8 cellular contexts compared by ENCODE assay signal in genomic region chr11:693415-693831, GRCh38. TPM values are rescaled to one million over a fixed set of nuclear protein-coding genes. Genes with fewer than 3 reads are reported as not detected.
DNase-seq lines count a peak whose midpoint lies in the region; ATAC-seq, FAIRE-seq and TF ChIP-seq lines count a peak whose summit lies in the region.

No MANE protein-coding gene starts in this region.

- TF ChIP-seq CTCF in A549 (IDR thresholded peaks at IDR 0.05) (no peak), GM12864 (IDR thresholded peaks at IDR 0.05; ENCODE audit: low read depth, low read length, missing control alignments) (no peak), kidney (IDR thresholded peaks at IDR 0.05; ENCODE audit: borderline replicate concordance, extremely low read depth, insufficient read depth) (no peak)

- H3K4me2 ChIP-seq in A549 = peak overlapping the region; percentile 93

- 77% methylated on average over 13 of the region's 13 CpGs for WGBS in A549 (ENCODE audit: missing lambda C conversion rate)

- CTCF ChIA-PET in A549 (lab: Yijun Ruan, JAX) = interaction anchor here (0.9 to 26.0 kb wide), 3 partner anchors 10 to 31 kb away, joined by 3 to 599 read pairs (median 44); partner anchors contain the start of gene EPS8L2

- H3K9ac ChIP-seq in kidney (ENCODE audit: low read length in 2 of 2) = peak overlapping the region; percentile 1 to 41

- DNase-seq in A549 (ENCODE audit: low read depth in 1 of 2, low spot score in 1 of 2) (no peak), GM12864 (ENCODE audit: low read depth) (no peak), kidney (no peak), NCI-H526 treated with DMSO at 0.1 percent for 48 hours (lab: John Stamatoyannopoulos, UW) (no peak), H54 (ENCODE audit: insufficient read length, low spot score) (no peak)
- DNase-seq in activated T-cell treated with anti-CD3 and anti-CD28 coated beads, Interleukin-2, amount 50 U/mL, for 4 hours = no peak

- no peak for TF ChIP-seq RAD21 in A549 (conservative IDR thresholded peaks at IDR 0.05 in 1 of 2, IDR thresholded peaks at IDR 0.05 in 1 of 2)

- H3K4me3 Mint-ChIP-seq in activated T-cell treated with anti-CD3 and anti-CD28 coated beads, Interleukin-2, amount 50 U/mL, for 4 hours = peak overlapping the region; percentile 81

- H3K27ac ChIP-seq in A549 = peak overlapping the region in 1 of 2 experiments; percentile 95; a peak in 3 of 6 replicates
- H3K27ac ChIP-seq in kidney (ENCODE audit: low read depth in 2 of 2, low read length in 2 of 2) = no peak overlapping the region

- no peaks in the 10 kb centered on the region for H3K27me3 Mint-ChIP-seq in activated T-cell treated with anti-CD3 and anti-CD28 coated beads, Interleukin-2, amount 50 U/mL, for 4 hours (ENCODE audit: low read depth)

- FAIRE-seq in A549 (lab: Jason Lieb, UNC) = no peak
- no peak for FAIRE-seq in kidney (lab: Jason Lieb, UNC)
- FAIRE-seq in H54 (lab: Jason Lieb, UNC) = no peak

- ATAC-seq in A549 (no peak), HG03439 (IDR thresholded peaks at IDR 0.05; ENCODE audit: unreplicated experiment) (no peak)
- no peak for ATAC-seq in activated T-cell treated with anti-CD3 and anti-CD28 coated beads, Interleukin-2, amount 50 U/mL, for 4 hours
- no peak for ATAC-seq in activated CD4-positive, CD25-positive, alpha-beta regulatory T cell treated with anti-CD3 and anti-CD28 coated beads, Interleukin-2, amount 50 U/mL, for 24 hours

- POLR2A ChIA-PET in A549 (lab: Yijun Ruan, JAX) = no interaction called here

- peaks cover 2 to 5% of the 10 kb centered on the region in 2 donors for H3K36me3 ChIP-seq in kidney (ENCODE audit: control insufficient read depth in 1 of 2, insufficient read depth in 2 of 2, low read length in 2 of 2)

- H3K4me1 Mint-ChIP-seq in activated T-cell treated with anti-CD3 and anti-CD28 coated beads, Interleukin-2, amount 50 U/mL, for 4 hours (ENCODE audit: low read depth) = peaks cover 54% of the 10 kb centered on the region

- TF ChIP-seq POLR2A in A549 (IDR thresholded peaks at IDR 0.05; ENCODE audit: low read length) = no peak
- no peak for TF ChIP-seq POLR2A in H54 (IDR thresholded peaks at IDR 0.05; ENCODE audit: low read depth, low read length)

- H3K9me3 Mint-ChIP-seq in activated T-cell treated with anti-CD3 and anti-CD28 coated beads, Interleukin-2, amount 50 U/mL, for 4 hours = no peaks in the 10 kb centered on the region

- intact Hi-C loops in kidney (cut with DNase I) = no loop called here

- peaks cover under 1% of the 10 kb centered on the region for H3K36me3 Mint-ChIP-seq in activated T-cell treated with anti-CD3 and anti-CD28 coated beads, Interleukin-2, amount 50 U/mL, for 4 hours (ENCODE audit: insufficient read depth)

- H3K4me1 ChIP-seq in A549 = peaks cover 50% of the 10 kb centered on the region
- H3K4me1 ChIP-seq in kidney (ENCODE audit: control insufficient read depth in 1 of 2, insufficient read depth in 1 of 2, low read depth in 1 of 2, low read length in 2 of 2) = peaks cover 6 to 17% of the 10 kb centered on the region in 2 donors

- H3K4me3 ChIP-seq in A549 (peak overlapping the region; percentile 81; the same call in 2 of the 3 replicates), GM12864 (ENCODE audit: low read depth, low read length) (peak overlapping the region; percentile 61), kidney (ENCODE audit: low read length in 2 of 2) (peak overlapping the region in 1 of 2 donors; percentile 35)

- no peaks in the 10 kb centered on the region for H3K9me3 ChIP-seq in A549
- no peaks in the 10 kb centered on the region for H3K9me3 ChIP-seq in kidney (ENCODE audit: control insufficient read depth in 1 of 2, low read length in 2 of 2)

- TF ChIP-seq EP300 in A549 (IDR thresholded peaks at IDR 0.05) = no peak

TF ChIP-seq in A549, 52 proteins besides CTCF, POLR2A, EP300 and RAD21 (continues in another document):
- TF ChIP-seq SMC3 (IDR thresholded peaks at IDR 0.05) (no peak), MYC (IDR thresholded peaks at IDR 0.05; ENCODE audit: borderline replicate concordance, low read length) (no peak), PHF8 (IDR thresholded peaks at IDR 0.05; ENCODE audit: borderline replicate concordance, low read depth) (no peak), CBX8 (IDR thresholded peaks at IDR 0.05) (no peak), KDM5A (IDR thresholded peaks at IDR 0.05) (no peak), PBX3 (IDR thresholded peaks at IDR 0.05) (no peak), HOXA7 (CRISPR knock-in tag; IDR thresholded peaks at IDR 0.05) (no peak), SREBF2 (IDR thresholded peaks at IDR 0.05) (no peak), ZNF302 (CRISPR knock-in tag; IDR thresholded peaks at IDR 0.05) (no peak), FOXS1 (CRISPR knock-in tag; IDR thresholded peaks at IDR 0.05) (no peak), CEBPB (IDR thresholded peaks at IDR 0.05) (no peak)
- TF ChIP-seq, protein P1, sequence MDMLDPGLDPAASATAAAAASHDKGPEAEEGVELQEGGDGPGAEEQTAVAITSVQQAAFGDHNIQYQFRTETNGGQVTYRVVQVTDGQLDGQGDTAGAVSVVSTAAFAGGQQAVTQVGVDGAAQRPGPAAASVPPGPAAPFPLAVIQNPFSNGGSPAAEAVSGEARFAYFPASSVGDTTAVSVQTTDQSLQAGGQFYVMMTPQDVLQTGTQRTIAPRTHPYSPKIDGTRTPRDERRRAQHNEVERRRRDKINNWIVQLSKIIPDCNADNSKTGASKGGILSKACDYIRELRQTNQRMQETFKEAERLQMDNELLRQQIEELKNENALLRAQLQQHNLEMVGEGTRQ (IDR thresholded peaks at IDR 0.05) = no peak

RNA-seq across cellular contexts. Expression of gene DEAF1, which starts 1.6 kb away (rescaled TPM):
- polyA plus RNA-seq in A549 (2011; rRNA removed) (16.0 and 17.3 TPM in 2 replicates), A549 (2017; fragmentation: RNase III; extraction: RNeasy Plus Mini Kit Qiagen cat#74134 plus additional on column Dnase treatment) (23.5 to 25.8 TPM (median 24.0 TPM) in 3 replicates), kidney (ENCODE audit: insufficient read depth, low read depth, low replicate concordance) (30.2 TPM)
- polyA plus RNA-seq in A549 (2012; cell fraction: cytosol; rRNA removed) = 37.1 and 40.4 TPM in 2 replicates
- 54.3 and 74.9 TPM in 2 replicates for polyA plus RNA-seq in A549 (2012; cell fraction: nucleus; rRNA removed)
- polyA minus RNA-seq in A549 (2011; rRNA and poly(A)+ RNA removed) = 17.0 and 19.7 TPM in 2 replicates
- 10 to 100 TPM; 53.1 to 59.6 (median 54.5) TPM for total RNA-seq in activated T-cell treated with anti-CD3 and anti-CD28 coated beads, Interleukin-2, amount 50 U/mL, for 4 hours
- total RNA-seq in kidney = 54.5 TPM

RNA-seq across cellular contexts. Expression of gene TMEM80, which starts 2.2 kb away (rescaled TPM):
- polyA plus RNA-seq in A549 (2011; rRNA removed) = 15.1 and 15.2 TPM in 2 replicates
- 14.8 and 17.8 TPM in 2 replicates for polyA plus RNA-seq in A549 (2012; cell fraction: cytosol; rRNA removed)
- 26.2 and 27.0 TPM in 2 replicates for polyA plus RNA-seq in A549 (2012; cell fraction: nucleus; rRNA removed)
- 10.2 to 11.2 TPM (median 10.8 TPM) in 3 replicates for polyA plus RNA-seq in A549 (2017; fragmentation: RNase III; extraction: RNeasy Plus Mini Kit Qiagen cat#74134 plus additional on column Dnase treatment)
- polyA minus RNA-seq in A549 (2011; rRNA and poly(A)+ RNA removed) = 4.3 and 6.7 TPM in 2 replicates
- 1 to 10 TPM; 6.8 to 7.5 (median 7.0) TPM for total RNA-seq in activated T-cell treated with anti-CD3 and anti-CD28 coated beads, Interleukin-2, amount 50 U/mL, for 4 hours
- 38.6 TPM for total RNA-seq in kidney
- 36.2 TPM for polyA plus RNA-seq in kidney (ENCODE audit: insufficient read depth, low read depth, low replicate concordance)

RNA-seq across cellular contexts. Expression of gene EPS8L2, which starts 12.6 kb away (rescaled TPM):
- polyA plus RNA-seq in A549 (2011; rRNA removed) (60.7 and 69.9 TPM in 2 replicates), A549 (2017; fragmentation: RNase III; extraction: RNeasy Plus Mini Kit Qiagen cat#74134 plus additional on column Dnase treatment) (144 to 163 TPM (median 154 TPM) in 3 replicates), kidney (ENCODE audit: insufficient read depth, low read depth, low replicate concordance) (199 TPM)
- polyA plus RNA-seq in A549 (2012; cell fraction: cytosol; rRNA removed) = 99.7 and 117 TPM in 2 replicates
- polyA plus RNA-seq in A549 (2012; cell fraction: nucleus; rRNA removed) = 612 and 775 TPM in 2 replicates
- 56.6 and 63.8 TPM in 2 replicates for polyA minus RNA-seq in A549 (2011; rRNA and poly(A)+ RNA removed)
- total RNA-seq in activated T-cell treated with anti-CD3 and anti-CD28 coated beads, Interleukin-2, amount 50 U/mL, for 4 hours = 10 to 100 TPM in 1 of 3 donors, 1 to 10 TPM in 2; 5.2 to 13.0 (median 7.0) TPM
- 287 TPM for total RNA-seq in kidney

RNA-seq across cellular contexts. Expression of gene TALDO1, which starts 53.8 kb away (rescaled TPM):
- polyA plus RNA-seq in A549 (2011; rRNA removed) (287 and 296 TPM in 2 replicates), A549 (2017; fragmentation: RNase III; extraction: RNeasy Plus Mini Kit Qiagen cat#74134 plus additional on column Dnase treatment) (386 to 392 TPM (median 391 TPM) in 3 replicates), kidney (ENCODE audit: insufficient read depth, low read depth, low replicate concordance) (312 TPM)
- polyA plus RNA-seq in A549 (2012; cell fraction: cytosol; rRNA removed) = 443 and 463 TPM in 2 replicates
- 406 and 442 TPM in 2 replicates for polyA plus RNA-seq in A549 (2012; cell fraction: nucleus; rRNA removed)
- polyA minus RNA-seq in A549 (2011; rRNA and poly(A)+ RNA removed) = 132 and 159 TPM in 2 replicates
- 100 to 1,000 TPM; 281 to 316 (median 313) TPM for total RNA-seq in activated T-cell treated with anti-CD3 and anti-CD28 coated beads, Interleukin-2, amount 50 U/mL, for 4 hours
- total RNA-seq in kidney = 175 TPM

RNA-seq across cellular contexts. Expression of gene DRD4, which starts 56.4 kb away (rescaled TPM):
- not detected in 2 replicates for polyA plus RNA-seq in A549 (2011; rRNA removed)
- polyA plus RNA-seq in A549 (2012; cell fraction: cytosol; rRNA removed) = 0.09 and 0.13 TPM in 2 replicates
- 1.2 and 2.3 TPM in 2 replicates for polyA plus RNA-seq in A549 (2012; cell fraction: nucleus; rRNA removed)
- 0.07 to 0.17 TPM in 2 of 3 replicates, not detected in the other for polyA plus RNA-seq in A549 (2017; fragmentation: RNase III; extraction: RNeasy Plus Mini Kit Qiagen cat#74134 plus additional on column Dnase treatment)
- not detected in 2 replicates for polyA minus RNA-seq in A549 (2011; rRNA and poly(A)+ RNA removed)
- total RNA-seq in activated T-cell treated with anti-CD3 and anti-CD28 coated beads, Interleukin-2, amount 50 U/mL, for 4 hours = under 1 TPM in 2 of 3 donors, not detected in 1; 0.13 to 0.28 TPM
- 1.1 TPM for total RNA-seq in kidney
- 0.47 TPM for polyA plus RNA-seq in kidney (ENCODE audit: insufficient read depth, low read depth, low replicate concordance)

Comparison
In these comparisons a context has a peak if more than half of its experiments do, and no peak if none do; other contexts are left out.
1. RNA of gene EPS8L2, which starts 12.6 kb away (total RNA-seq): 287 TPM in kidney (single experiment); 5.2 to 13.0 TPM in activated T-cell treated with anti-CD3 and anti-CD28 coated beads, Interleukin-2, amount 50 U/mL, for 4 hours; every median in the first group is over 10 times any median in the second.